Comparison of ENCODE assay signal across 15 cellular contexts in the genomic region with DNA sequence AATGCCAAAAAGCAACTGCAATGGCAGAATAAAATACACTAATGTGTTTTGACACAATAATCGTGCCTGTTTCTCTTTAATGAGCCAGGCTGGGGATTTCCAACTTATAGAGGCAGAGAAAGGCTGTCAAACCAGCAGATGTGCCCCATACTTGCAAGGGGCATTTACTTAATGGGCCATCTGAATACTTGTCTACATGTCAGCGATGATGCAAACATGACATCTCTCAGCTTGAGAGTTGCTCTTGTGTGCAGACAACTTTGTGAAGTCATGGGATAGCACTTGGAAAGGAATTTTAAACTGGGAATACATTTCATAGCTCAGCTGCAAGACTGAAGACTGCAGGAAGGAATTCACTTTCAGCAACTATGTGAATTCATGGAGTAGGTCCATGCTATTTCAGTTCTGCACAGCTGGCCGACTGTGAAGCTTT.
DNase-seq lines count a peak whose midpoint lies in the region; ATAC-seq, FAIRE-seq and TF ChIP-seq lines count a peak whose summit lies in the region.
"Had no signal": no experiment of that assay in that cellular context is flagged by ENCODE, and none has a peak within 500 bp of the region (broad histone marks: within the 10 kb centered on the region; RNA-seq: fewer than 3 reads in every experiment).

No MANE protein-coding gene starts in this region.

- SMC1A ChIA-PET in GM12878 (lab: Charles Lee; ENCODE audit: uncharacterized antibody, unreplicated experiment), result interaction anchor here (1.6 to 2.4 kb wide), 2 partner anchors 11 to 14 kb away, joined by 4 to 6 read pairs; no protein-coding TSS in a partner anchor

- TF ChIP-seq CTCF in GM12878 (IDR thresholded peaks at IDR 0.05 in 2 of 3, conservative IDR thresholded peaks at IDR 0.05 in 1 of 3; ENCODE audit: control insufficient read depth in 2 of 3, extremely low read depth in 1 of 3, insufficient read depth in 1 of 3, low read depth in 3 of 3, low read length in 3 of 3) (no peak), cardiac muscle cell (IDR thresholded peaks at IDR 0.05; ENCODE audit: low read depth, low read length) (peak; percentile 4), neutrophil (IDR thresholded peaks at IDR 0.05) (no peak)

- no peak overlapping the region for H2AFZ ChIP-seq in GM12878 (ENCODE audit: control insufficient read depth, low read depth, low read length)

- peak; percentile 4 for DNase-seq in AG08396 (ENCODE audit: low spot score)
- no peak for DNase-seq in GM12878 (ENCODE audit: low read depth, low spot score)
- DNase-seq in cardiac muscle cell (ENCODE audit: low read depth in 1 of 2, low spot score in 1 of 2), result peak; percentile 67 to 76
- no peak for DNase-seq in NCI-H1436 (lab: John Stamatoyannopoulos, UW)
- DNase-seq: ACHN; activated CD4-positive, alpha-beta T cell treated with anti-CD3 and anti-CD28 coated beads for 4 hours; DMS79; NCI-H187; T-cell had no signal

- ATAC-seq in GM12878 (peak; percentile 44), HG02759 (IDR thresholded peaks at IDR 0.05; ENCODE audit: unreplicated experiment) (no peak), GM21390 (IDR thresholded peaks at IDR 0.05; ENCODE audit: unreplicated experiment) (no peak), GM18498 (IDR thresholded peaks at IDR 0.05; ENCODE audit: unreplicated experiment) (no peak)
- ATAC-seq: activated T-helper 17 cell treated with anti-CD3 and anti-CD28 coated beads, Interleukin-2, amount 50 U/mL, for 72 hours; T-cell had no signal

- CTCF ChIA-PET in GM12878 (lab: Yijun Ruan, JAX), result interaction anchor here (0.6 kb wide), 1 partner anchor 87 kb away, joined by 3 read pairs; no protein-coding TSS in a partner anchor

- TF ChIP-seq POLR2A in GM12878 (IDR thresholded peaks at IDR 0.05; ENCODE audit: low read depth, low read length), result no peak

- no peak for TF ChIP-seq RAD21 in GM12878 (IDR thresholded peaks at IDR 0.05; ENCODE audit: insufficient read depth, low read depth, low read length)

- H3K36me3 ChIP-seq in GM12878 (ENCODE audit: control insufficient read depth in 2 of 2, insufficient read depth in 2 of 2, low read length in 1 of 2) (no peaks in the 10 kb centered on the region), cardiac muscle cell (no peaks in the 10 kb centered on the region), neutrophil (no peaks in the 10 kb centered on the region)

- no peak overlapping the region for H3K4me2 ChIP-seq in GM12878 (ENCODE audit: control insufficient read depth, insufficient read depth)

- intact Hi-C loops in GM12878 (cut with micrococcal nuclease; ENCODE audit: unreplicated experiment), result no loop called here

- no peak for TF ChIP-seq EP300 in GM12878 (IDR thresholded peaks at IDR 0.05; ENCODE audit: borderline replicate concordance in 1 of 2, control insufficient read depth in 1 of 2, low read depth in 2 of 2, low read length in 2 of 2)

- POLR2A ChIA-PET in GM12878 (lab: Charles Lee), result no interaction called here

- H3K4me3 ChIP-seq in GM12878 (no peak overlapping the region), cardiac muscle cell (no peak overlapping the region), neutrophil (ENCODE audit: low read depth in 1 of 2, low read length in 1 of 2) (no peak overlapping the region)

- 7% methylated on average over 3 of the region's 3 CpGs for WGBS in GM12878 (ENCODE audit: insufficient coverage, insufficient replicate concordance, low lambda C conversion rate, missing lambda C conversion rate)

- H3K4me1 ChIP-seq in GM12878 (ENCODE audit: control insufficient read depth, insufficient read depth, low read length), result no peaks in the 10 kb centered on the region
- peaks cover 33% of the 10 kb centered on the region for H3K4me1 ChIP-seq in cardiac muscle cell (ENCODE audit: low read depth)
- H3K4me1 ChIP-seq in neutrophil (ENCODE audit: control insufficient read depth in 1 of 2, insufficient read depth in 1 of 2, low read depth in 1 of 2, low read length in 1 of 2), result peaks cover 9 to 37% of the 10 kb centered on the region in 2 experiments

- H3K27ac ChIP-seq in GM12878 (ENCODE audit: control insufficient read depth, insufficient read depth), result no peak overlapping the region
- peak overlapping the region; percentile 84 for H3K27ac ChIP-seq in cardiac muscle cell
- H3K27ac ChIP-seq in neutrophil, result peak overlapping the region; percentile 72

- H3K27me3 ChIP-seq in GM12878 (replicated peaks in 1 of 2; ENCODE audit: control insufficient read depth in 2 of 2, insufficient read depth in 2 of 2, low read length in 1 of 2), result no peaks in the 10 kb centered on the region
- H3K27me3 ChIP-seq in cardiac muscle cell, result no peaks in the 10 kb centered on the region
- H3K27me3 ChIP-seq in neutrophil, result no peaks in the 10 kb centered on the region

- H3K79me2 ChIP-seq in GM12878 (ENCODE audit: control insufficient read depth, insufficient read depth, low read length), result no peaks in the 10 kb centered on the region

- no peak for FAIRE-seq in GM12878 (lab: Jason Lieb, UNC)
- FAIRE-seq: urothelium cell line had no signal

- no TSS peak for BruUV-seq in GM12878 (replicated peaks; lab: Mats Ljungman, UMichigan)

- RAD21 ChIA-PET in GM12878 (lab: Charles Lee; ENCODE audit: unreplicated experiment), result no interaction called here

- H3K9me3 ChIP-seq in GM12878 (replicated peaks; ENCODE audit: control insufficient read depth, insufficient read depth, low read length) (no peaks in the 10 kb centered on the region), cardiac muscle cell (ENCODE audit: low read depth) (no peaks in the 10 kb centered on the region), neutrophil (no peaks in the 10 kb centered on the region)

- no peak overlapping the region for H3K9ac ChIP-seq in GM12878 (ENCODE audit: control insufficient read depth, insufficient read depth, low read length)

- in situ Hi-C loops in GM12878 (cut with MboI), result no loop called here

- H4K20me1 ChIP-seq in GM12878 (ENCODE audit: control insufficient read depth, insufficient read depth), result no peaks in the 10 kb centered on the region

TF ChIP-seq in GM12878, 131 proteins besides CTCF, POLR2A, EP300 and RAD21:
- TF ChIP-seq KAT2A (conservative IDR thresholded peaks at IDR 0.05; ENCODE audit: control insufficient read depth, low read depth, low read length), result no peak
- TF ChIP-seq EGR1 (IDR thresholded peaks at IDR 0.05; ENCODE audit: borderline replicate concordance in 1 of 2, low read depth in 2 of 2, low read length in 2 of 2), result no peak

Comparison
In these comparisons a context has a peak if more than half of its experiments do, and no peak if none do; other contexts are left out.
1. DNase-seq: peak in AG08396 (single experiment) and cardiac muscle cell (2 of 2); none in GM12878 (single experiment) and NCI-H1436 (single experiment).